ENCODE assay signal across 8 cellular contexts in the genomic region with DNA sequence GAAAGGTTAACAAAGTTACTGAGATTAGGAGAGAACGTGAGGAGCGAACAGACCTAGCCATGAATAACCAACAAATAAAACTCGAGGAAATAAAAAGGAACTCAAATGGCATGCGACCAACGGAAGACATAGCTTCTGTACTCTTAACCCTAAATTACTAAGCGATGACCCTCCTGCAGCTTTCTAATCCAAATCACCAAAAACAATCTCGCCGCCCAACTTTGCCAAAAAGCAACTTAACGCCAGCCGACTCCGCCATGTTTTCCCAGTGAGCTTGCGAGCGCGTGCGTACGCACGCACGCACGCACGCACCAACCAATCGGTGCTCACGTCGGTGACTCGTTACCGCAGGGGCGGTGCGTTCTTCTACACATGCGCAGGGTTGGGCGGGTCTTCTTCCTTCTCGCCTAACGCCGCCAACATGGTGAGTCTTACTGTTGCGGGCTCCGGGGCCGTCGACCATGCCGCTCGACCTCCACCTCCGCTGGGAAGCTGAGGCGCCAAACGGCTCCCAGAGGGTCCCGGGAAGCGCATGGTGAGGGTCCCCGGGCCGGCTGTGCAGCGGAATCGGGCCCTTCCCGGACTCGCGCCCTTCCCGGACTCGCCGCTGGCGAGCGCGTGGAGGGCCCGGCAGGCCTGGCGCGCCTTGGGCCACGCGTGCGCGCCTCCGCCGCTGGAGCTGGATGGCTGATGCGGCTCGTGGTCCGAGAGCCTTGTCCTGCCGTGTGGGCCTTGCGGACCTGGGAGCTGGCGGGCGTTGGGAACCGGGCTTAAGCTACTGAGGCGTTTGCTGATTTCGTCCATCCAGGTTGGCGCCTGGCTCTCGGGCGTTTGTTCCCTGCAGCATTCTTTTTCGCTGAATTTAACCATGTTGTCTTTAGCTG. TPM values are rescaled to one million over a fixed set of nuclear protein-coding genes. Genes with fewer than 3 reads are reported as not detected.
DNase-seq lines count a peak whose midpoint lies in the region; ATAC-seq and TF ChIP-seq lines count a peak whose summit lies in the region.

Gene RPL14 (plus strand): TSS at position 400 of the 884 bp plus-strand sequence. CDS start 133 bp downstream, at position 533.

- peaks cover 6% of the 10 kb centered on the region for H3K27me3 Mint-ChIP-seq in HFFc6 (ENCODE audit: insufficient read depth)

- peaks cover 5% of the 10 kb centered on the region; the same call in 1 of the 2 replicates for H3K9me3 Mint-ChIP-seq in HFFc6
- no peaks in the 10 kb centered on the region for H3K9me3 Mint-ChIP-seq in activated naive CD4-positive, alpha-beta T cell treated with anti-CD3 and anti-CD28 coated beads, Interleukin-2, amount 50 U/mL, for 72 hours

- peaks cover 42% of the 10 kb centered on the region for H3K36me3 Mint-ChIP-seq in HFFc6 (ENCODE audit: low read depth)
- peaks cover 37 to 44% of the 10 kb centered on the region in 2 donors for H3K36me3 Mint-ChIP-seq in activated naive CD4-positive, alpha-beta T cell treated with anti-CD3 and anti-CD28 coated beads, Interleukin-2, amount 50 U/mL, for 72 hours

- peak; percentile 91 for TF ChIP-seq POLR2A in NB4 (IDR thresholded peaks at IDR 0.05; ENCODE audit: extremely low read depth, insufficient read length)

- H3K27ac Mint-ChIP-seq in HFFc6: peak within 1 kb of the TSS; percentile 97
- H3K27ac Mint-ChIP-seq in activated naive CD4-positive, alpha-beta T cell treated with anti-CD3 and anti-CD28 coated beads, Interleukin-2, amount 50 U/mL, for 72 hours: peak within 1 kb of the TSS; percentile 87 to 97

- DNase-seq in GM04503 (ENCODE audit: low read depth): peak; percentile 78
- DNase-seq in HFFc6: peak; percentile 94
- peak; percentile 96 for DNase-seq in NB4 (ENCODE audit: low read depth)
- DNase-seq in activated naive CD4-positive, alpha-beta T cell treated with anti-CD3 and anti-CD28 coated beads, Interleukin-2, amount 50 U/mL, for 72 hours (ENCODE audit: low spot score in 2 of 2): peak; percentile 89 to 92
- peak; percentile 61 for DNase-seq in glomerular endothelial cell (ENCODE audit: extremely low read depth, low read depth, low spot score)
- DNase-seq in occipital lobe (lab: John Stamatoyannopoulos, UW): peak; percentile 88

- peak within 1 kb of the TSS; percentile 84 for H3K27ac ChIP-seq in temporal lobe (ENCODE audit: low read depth, low read length)

- H3K4me3 ChIP-seq in NB4 (ENCODE audit: low read depth, low read length): peak within 1 kb of the TSS; percentile 100

- peaks cover 55% of the 10 kb centered on the region for H3K4me1 Mint-ChIP-seq in HFFc6 (ENCODE audit: low read depth)

- H3K4me3 Mint-ChIP-seq in HFFc6: peak within 1 kb of the TSS; percentile 97

- ATAC-seq in SK-N-SH treated with all-trans-retinoic acid at 6 μM for 48 hours: peak; percentile 82
- peak; percentile 75 to 78 for ATAC-seq in activated naive CD4-positive, alpha-beta T cell treated with anti-CD3 and anti-CD28 coated beads, Interleukin-2, amount 50 U/mL, for 72 hours

- TF ChIP-seq CTCF in HFFc6 (IDR thresholded peaks at IDR 0.05): no peak
- no peak for TF ChIP-seq CTCF in NB4 (IDR thresholded peaks at IDR 0.05; ENCODE audit: low read depth, low read length)

TF ChIP-seq in SK-N-SH treated with all-trans-retinoic acid at 6 μM for 48 hours, 23 proteins besides CTCF, POLR2A, EP300 and RAD21:
- no peak for TF ChIP-seq ISL1 (CRISPR knock-in tag; IDR thresholded peaks at IDR 0.05)
- TF ChIP-seq ARNTL (CRISPR knock-in tag; IDR thresholded peaks at IDR 0.05; ENCODE audit: borderline replicate concordance, low read depth): no peak
- no peak for TF ChIP-seq PPARA (CRISPR knock-in tag; IDR thresholded peaks at IDR 0.05; ENCODE audit: borderline replicate concordance)
- TF ChIP-seq ZNF8 (CRISPR knock-in tag; IDR thresholded peaks at IDR 0.05): no peak
- TF ChIP-seq TSHZ2 (CRISPR knock-in tag; IDR thresholded peaks at IDR 0.05): 0 out of 2 replicates have a peak, but pooled peaks have one; percentile 9
- no peak for TF ChIP-seq TOX (CRISPR knock-in tag; IDR thresholded peaks at IDR 0.05; ENCODE audit: borderline replicate concordance)
- no peak for TF ChIP-seq ZC3H10 (CRISPR knock-in tag; IDR thresholded peaks at IDR 0.05)

RNA-seq across cellular contexts. Expression of gene RPL14, which starts in this region (rescaled TPM):
- 1,000 to 10,000 TPM; 1,695 to 2,062 (median 1,834) TPM for total RNA-seq in HFFc6 (2021; fragmentation: NEBNext Ultra II Directional; extraction: Animal tissue kit (Norgen Biotek cat#: 25700))
- total RNA-seq in activated naive CD4-positive, alpha-beta T cell treated with anti-CD3 and anti-CD28 coated beads, Interleukin-2, amount 50 U/mL, for 72 hours: 1,000 to 10,000 TPM; 2,715 to 3,354 TPM
- total RNA-seq in glomerular endothelial cell (490 and 662 TPM in 2 replicates), occipital lobe (165 TPM), temporal lobe (145 TPM)

Comparison
In these comparisons a context has a peak if more than half of its experiments do, and no peak if none do; other contexts are left out.
1. Peak in every context shown above with its lines: DNase-seq, ATAC-seq, H3K4me3 ChIP-seq and H3K27ac ChIP-seq.